10 cellular contexts compared by ENCODE assay signal in the genomic region with DNA sequence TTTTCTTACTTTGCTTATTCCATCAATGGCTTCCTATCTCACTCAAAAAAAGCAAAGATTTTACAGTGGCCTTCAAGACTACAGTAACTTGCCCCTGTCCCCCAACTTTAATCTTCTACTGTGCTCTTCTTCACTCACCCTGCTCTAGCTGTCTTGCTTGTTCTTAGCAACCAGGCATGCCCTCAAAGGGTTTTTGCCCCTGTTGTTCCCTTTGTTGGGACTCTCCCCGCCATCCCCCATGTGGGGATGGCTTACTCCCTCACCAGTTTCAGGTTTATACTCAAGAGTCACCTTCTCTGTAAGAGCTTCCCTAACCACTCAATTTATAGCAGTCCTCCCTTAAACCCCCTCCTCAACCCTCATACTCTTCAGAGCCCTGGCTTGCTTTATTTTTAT.
DNase-seq lines count a peak whose midpoint lies in the region; ATAC-seq lines count a peak whose summit lies in the region.
"Had no signal": no experiment of that assay in that cellular context is flagged by ENCODE, and none has a peak within 500 bp of the region (broad histone marks: within the 10 kb centered on the region; RNA-seq: fewer than 3 reads in every experiment).

No MANE protein-coding gene starts in this region.

- peak overlapping the region; percentile 86 for H3K27ac Mint-ChIP-seq in memory B cell

- no peaks in the 10 kb centered on the region for H3K27me3 Mint-ChIP-seq in memory B cell

- no peaks in the 10 kb centered on the region for H3K9me3 Mint-ChIP-seq in memory B cell

- no peak for DNase-seq in memory B cell (ENCODE audit: low spot score in 2 of 2)
- no peak for DNase-seq in NOMO-1 (lab: John Stamatoyannopoulos, UW; ENCODE audit: unreplicated experiment in 2 of 2)
- DNase-seq in NCI-H2081 (lab: John Stamatoyannopoulos, UW): no peak
- no peak for DNase-seq in DMS79 treated with DMSO at 0.1 percent for 48 hours (lab: John Stamatoyannopoulos, UW)
- DNase-seq: caudate nucleus, hippocampal formation, NCI-H524 had no signal

- peak; percentile 27 for ATAC-seq in GM18511 (IDR thresholded peaks at IDR 0.05; ENCODE audit: unreplicated experiment)
- ATAC-seq in GM21529 (IDR thresholded peaks at IDR 0.05; ENCODE audit: unreplicated experiment): peak; percentile 19
- peak; percentile 9 for ATAC-seq in HG03457 (IDR thresholded peaks at IDR 0.05; ENCODE audit: unreplicated experiment)
- no peak for ATAC-seq in memory B cell (ENCODE audit: low read depth)

- H3K4me3 Mint-ChIP-seq in memory B cell: no peak overlapping the region

- H3K4me1 Mint-ChIP-seq in memory B cell: peaks cover 41% of the 10 kb centered on the region

- peaks cover 15% of the 10 kb centered on the region for H3K36me3 Mint-ChIP-seq in memory B cell
